Comparison of ENCODE assay signal across 17 cellular contexts in the genomic region with DNA sequence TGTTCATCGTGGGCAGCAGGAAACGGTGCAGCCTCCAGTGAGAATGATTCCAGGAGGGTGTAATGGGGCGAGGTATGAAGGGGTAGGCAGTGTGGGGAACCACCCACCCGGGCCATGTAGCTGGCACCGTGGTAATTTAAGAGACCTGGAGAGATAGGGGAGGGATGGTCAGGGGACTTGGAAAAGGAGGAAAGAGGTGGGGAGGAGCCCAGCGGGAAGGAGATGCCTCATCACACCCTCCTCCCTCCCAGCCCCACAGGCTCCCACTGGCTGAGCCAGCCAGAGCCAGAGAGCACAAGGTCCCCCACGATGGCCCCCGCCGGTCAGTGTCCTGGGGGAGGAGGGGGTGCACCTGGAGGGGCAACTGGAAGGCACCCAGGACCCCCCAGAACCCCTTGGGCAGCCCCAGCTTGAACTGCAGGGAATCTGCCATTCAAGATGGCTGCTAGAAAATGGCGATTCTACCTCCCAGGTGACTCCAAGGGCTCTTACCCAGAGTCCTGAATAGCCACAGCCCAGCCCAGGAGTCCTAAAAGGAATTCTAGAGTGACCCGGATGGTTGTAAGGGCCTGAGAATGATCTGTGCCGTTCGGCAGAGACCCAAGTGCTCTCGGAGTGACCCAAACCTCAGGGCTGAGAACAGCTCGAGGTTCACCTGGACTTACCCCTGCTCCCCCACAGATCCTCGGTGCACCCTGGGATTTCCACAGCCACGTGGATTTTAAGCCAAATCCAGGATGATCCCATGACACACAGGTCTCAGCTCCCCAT. TPM values are rescaled to one million over a fixed set of nuclear protein-coding genes. Genes with fewer than 3 reads are reported as not detected.
DNase-seq lines count a peak whose midpoint lies in the region; FAIRE-seq and TF ChIP-seq lines count a peak whose summit lies in the region.
"Had no signal": no experiment of that assay in that cellular context is flagged by ENCODE, and none has a peak within 500 bp of the region (broad histone marks: within the 10 kb centered on the region; RNA-seq: fewer than 3 reads in every experiment).

No MANE protein-coding gene starts in this region.

- intact Hi-C loops in CD4-positive, alpha-beta memory T cell (cut with micrococcal nuclease) = no loop called here
- intact Hi-C loops in kidney (cut with DNase I) = no loop called here
- intact Hi-C loops in OCI-LY7 (cut with micrococcal nuclease; ENCODE audit: unreplicated experiment) = no loop called here

- no peak for TF ChIP-seq CTCF in WERI-Rb-1 (IDR thresholded peaks at IDR 0.05; ENCODE audit: low read depth, low read length)
- TF ChIP-seq CTCF in kidney (IDR thresholded peaks at IDR 0.05; ENCODE audit: borderline replicate concordance, extremely low read depth, insufficient read depth) = no peak
- TF ChIP-seq CTCF in progenitor cell of endocrine pancreas (IDR thresholded peaks at IDR 0.05; ENCODE audit: unreplicated experiment) = no peak
- TF ChIP-seq CTCF in OCI-LY7 (conservative IDR thresholded peaks at IDR 0.05; ENCODE audit: low read length) = no peak

- DNase-seq in CD4-positive, alpha-beta memory T cell = no peak
- DNase-seq in WERI-Rb-1 (peak; percentile 28), kidney (peak; percentile 56), progenitor cell of endocrine pancreas (ENCODE audit: low spot score, unreplicated experiment) (no peak), OCI-LY7 (ENCODE audit: low spot score) (no peak), DMS53 (lab: John Stamatoyannopoulos, UW) (no peak), NCI-H748 treated with DMSO at 0.1 percent for 48 hours (lab: John Stamatoyannopoulos, UW) (no peak), HK-2 (ENCODE audit: unreplicated experiment) (no peak)
- DNase-seq: SJCRH30; stimulated activated CD4-positive, alpha-beta T cell treated with anti-CD3 and anti-CD28 coated beads, Interleukin-4, amount 100 ng/mL, for 4 hours had no signal

- no peaks in the 10 kb centered on the region for H3K79me2 ChIP-seq in OCI-LY7 (ENCODE audit: insufficient read depth, low read depth, low read length)

- H3K36me3 ChIP-seq in CD4-positive, alpha-beta memory T cell (ENCODE audit: insufficient read depth, low read length) = no peaks in the 10 kb centered on the region
- H3K36me3 ChIP-seq in WERI-Rb-1 = no peaks in the 10 kb centered on the region
- H3K36me3 ChIP-seq in kidney (ENCODE audit: control insufficient read depth in 1 of 2, insufficient read depth in 2 of 2, low read length in 2 of 2) = no peaks in the 10 kb centered on the region
- H3K36me3 ChIP-seq in OCI-LY7 (ENCODE audit: insufficient read depth, low read length) = no peaks in the 10 kb centered on the region
- H3K36me3 ChIP-seq: BLaER1 treated with 17β-estradiol and CSF1 and Interleukin-3, amounts not matched to agents 10 nM and 100 nM; SJCRH30 had no signal

- peaks cover 14 to 40% (median 30%) of the 10 kb centered on the region in 4 donors for H3K4me1 Mint-ChIP-seq in CD4-positive, alpha-beta memory T cell
- H3K4me1 Mint-ChIP-seq in progenitor cell of endocrine pancreas (ENCODE audit: low read depth) = peaks cover 27% of the 10 kb centered on the region

- H3K4me1 ChIP-seq in CD4-positive, alpha-beta memory T cell (ENCODE audit: insufficient read depth, low read length) = peaks cover 41% of the 10 kb centered on the region
- H3K4me1 ChIP-seq in kidney (ENCODE audit: control insufficient read depth in 1 of 2, insufficient read depth in 1 of 2, low read depth in 1 of 2, low read length in 2 of 2) (peaks cover 18 to 35% of the 10 kb centered on the region in 2 donors), OCI-LY7 (ENCODE audit: insufficient read depth, low read length, poor library complexity, severe bottlenecking) (peaks cover 7% of the 10 kb centered on the region)

- H4K20me1 ChIP-seq in OCI-LY7 (ENCODE audit: insufficient read depth, low read length) = no peaks in the 10 kb centered on the region
- H4K20me1 ChIP-seq: BLaER1 treated with 17β-estradiol and CSF1 and Interleukin-3, amounts not matched to agents 10 nM and 100 nM had no signal

- H3K9me3 ChIP-seq in CD4-positive, alpha-beta memory T cell (ENCODE audit: control insufficient read depth in 1 of 2, low read length in 2 of 2) = no peaks in the 10 kb centered on the region
- H3K9me3 ChIP-seq in WERI-Rb-1 (ENCODE audit: severe bottlenecking) = no peaks in the 10 kb centered on the region
- no peaks in the 10 kb centered on the region for H3K9me3 ChIP-seq in kidney (ENCODE audit: control insufficient read depth in 1 of 2, low read length in 2 of 2)
- no peaks in the 10 kb centered on the region for H3K9me3 ChIP-seq in OCI-LY7 (ENCODE audit: low read length)
- H3K9me3 ChIP-seq: BLaER1 treated with 17β-estradiol and CSF1 and Interleukin-3, amounts not matched to agents 10 nM and 100 nM; SJCRH30 had no signal

- BruUV-seq in OCI-LY7 (replicated peaks; lab: Mats Ljungman, UMichigan) = no TSS peak

- no peaks in the 10 kb centered on the region for H3K36me3 Mint-ChIP-seq in CD4-positive, alpha-beta memory T cell
- no peaks in the 10 kb centered on the region for H3K36me3 Mint-ChIP-seq in progenitor cell of endocrine pancreas (ENCODE audit: insufficient read depth)
- H3K36me3 Mint-ChIP-seq: activated naive CD4-positive, alpha-beta T cell treated with anti-CD3 and anti-CD28 coated beads, Interleukin-2, amount 50 U/mL, for 72 hours; stimulated activated memory B cell treated with anti-CD40 and anti-IgM and Interleukin-4, amounts not matched to agents 10 μg/mL and 1 μg/mL and 100 μg/mL, for 72 hours had no signal

- CTCF ChIA-PET in CD4-positive, alpha-beta memory T cell (lab: Charles Lee; ENCODE audit: partially characterized antibody) = interaction anchor here (1.8 kb wide), 1 partner anchor 69 kb away, joined by 8 read pairs; no protein-coding TSS in a partner anchor
- CTCF ChIA-PET in OCI-LY7 (lab: Charles Lee; ENCODE audit: unreplicated experiment) = no interaction called here

- no peak for FAIRE-seq in kidney (lab: Jason Lieb, UNC)
- FAIRE-seq: colon, GM12892, TTC549 had no signal

- H3K27me3 Mint-ChIP-seq in CD4-positive, alpha-beta memory T cell = peaks cover 0 to 4% of the 10 kb centered on the region in 2 donors
- peaks cover 13% of the 10 kb centered on the region for H3K27me3 Mint-ChIP-seq in progenitor cell of endocrine pancreas

- no peak overlapping the region for H3K9ac ChIP-seq in kidney (ENCODE audit: low read length in 2 of 2)
- H3K9ac ChIP-seq: BLaER1 treated with 17β-estradiol and CSF1 and Interleukin-3, amounts not matched to agents 10 nM and 100 nM had no signal

- no peak overlapping the region for H3K4me3 ChIP-seq in CD4-positive, alpha-beta memory T cell (ENCODE audit: low read length in 2 of 2)
- H3K4me3 ChIP-seq in WERI-Rb-1 (ENCODE audit: low read depth, low read length) (no peak overlapping the region), kidney (ENCODE audit: low read length in 2 of 2) (no peak overlapping the region), OCI-LY7 (ENCODE audit: low read depth, low read length, poor library complexity, severe bottlenecking) (no peak overlapping the region)
- H3K4me3 ChIP-seq: BLaER1 treated with 17β-estradiol and CSF1 and Interleukin-3, amounts not matched to agents 10 nM and 100 nM; SJCRH30 had no signal

- no peak overlapping the region for H3K27ac ChIP-seq in CD4-positive, alpha-beta memory T cell (ENCODE audit: low read depth, low read length)
- H3K27ac ChIP-seq in WERI-Rb-1 = no peak overlapping the region
- peak overlapping the region in 1 of 2 donors; percentile 48 for H3K27ac ChIP-seq in kidney (ENCODE audit: low read depth in 2 of 2, low read length in 2 of 2)
- H3K27ac ChIP-seq in OCI-LY7 (ENCODE audit: low read depth, low read length, poor library complexity, severe bottlenecking) = no peak overlapping the region
- H3K27ac ChIP-seq: BLaER1 treated with 17β-estradiol and CSF1 and Interleukin-3, amounts not matched to agents 10 nM and 100 nM; SJCRH30 had no signal

- no peak overlapping the region for H3K4me3 Mint-ChIP-seq in CD4-positive, alpha-beta memory T cell
- H3K4me3 Mint-ChIP-seq in progenitor cell of endocrine pancreas (ENCODE audit: low read depth) = no peak overlapping the region
- H3K4me3 Mint-ChIP-seq: stimulated activated memory B cell treated with anti-CD40 and anti-IgM and Interleukin-4, amounts not matched to agents 10 μg/mL and 1 μg/mL and 100 μg/mL, for 72 hours had no signal

- no peak overlapping the region for H2AFZ ChIP-seq in OCI-LY7 (ENCODE audit: low read length)

- no peaks in the 10 kb centered on the region for H3K27me3 ChIP-seq in CD4-positive, alpha-beta memory T cell (ENCODE audit: insufficient read depth, low read length)
- no peaks in the 10 kb centered on the region for H3K27me3 ChIP-seq in WERI-Rb-1 (ENCODE audit: insufficient read depth, low read depth, severe bottlenecking)
- H3K27me3 ChIP-seq: BLaER1 treated with 17β-estradiol and CSF1 and Interleukin-3, amounts not matched to agents 10 nM and 100 nM; SJCRH30 had no signal

- peak overlapping the region in 6 of 7 donors; percentile 42 to 90 (median 58) for H3K27ac Mint-ChIP-seq in CD4-positive, alpha-beta memory T cell
- peak overlapping the region; percentile 66 for H3K27ac Mint-ChIP-seq in progenitor cell of endocrine pancreas
- H3K27ac Mint-ChIP-seq: stimulated activated memory B cell treated with anti-CD40 and anti-IgM and Interleukin-4, amounts not matched to agents 10 μg/mL and 1 μg/mL and 100 μg/mL, for 72 hours had no signal

- no peak overlapping the region for H3K4me2 ChIP-seq in OCI-LY7 (ENCODE audit: low read length)
- H3K4me2 ChIP-seq: BLaER1 treated with 17β-estradiol and CSF1 and Interleukin-3, amounts not matched to agents 10 nM and 100 nM had no signal

- H3K9me2 ChIP-seq in OCI-LY7 (ENCODE audit: insufficient read depth, low read length) = no peaks in the 10 kb centered on the region

- no peaks in the 10 kb centered on the region for H3K9me3 Mint-ChIP-seq in CD4-positive, alpha-beta memory T cell
- H3K9me3 Mint-ChIP-seq in progenitor cell of endocrine pancreas (ENCODE audit: low read depth) = no peaks in the 10 kb centered on the region
- H3K9me3 Mint-ChIP-seq: activated naive CD4-positive, alpha-beta T cell treated with anti-CD3 and anti-CD28 coated beads, Interleukin-2, amount 50 U/mL, for 72 hours; stimulated activated memory B cell treated with anti-CD40 and anti-IgM and Interleukin-4, amounts not matched to agents 10 μg/mL and 1 μg/mL and 100 μg/mL, for 72 hours had no signal

- POLR2A ChIA-PET in CD4-positive, alpha-beta memory T cell (lab: Charles Lee; ENCODE audit: partially characterized antibody) = interaction anchor here (2.7 kb wide), 1 partner anchor 11 kb away, joined by 21 read pairs; no protein-coding TSS in a partner anchor
- POLR2A ChIA-PET in OCI-LY7 (lab: Charles Lee) = no interaction called here

RNA-seq across cellular contexts. Expression of a gene that starts 28.8 kb away (rescaled TPM):
- not detected for total RNA-seq in CD4-positive, alpha-beta memory T cell
- not detected for polyA plus RNA-seq in CD4-positive, alpha-beta memory T cell
- not detected for total RNA-seq in kidney
- polyA plus RNA-seq in kidney (ENCODE audit: insufficient read depth, low read depth, low replicate concordance) = 15.9 TPM
- total RNA-seq in progenitor cell of endocrine pancreas = not detected in 2 replicates
- total RNA-seq in OCI-LY7 (2014; rRNA removed; shearing (Covaris generic)) = not detected in 2 replicates
- total RNA-seq in OCI-LY7 (2022) = not detected in 2 replicates
- total RNA-seq: activated naive CD4-positive, alpha-beta T cell treated with anti-CD3 and anti-CD28 coated beads, Interleukin-2, amount 50 U/mL, for 72 hours; mucosa of gallbladder; SJCRH30 had no signal

RNA-seq across cellular contexts. Expression of a gene that starts 54.2 kb away (rescaled TPM):
- not detected for total RNA-seq in CD4-positive, alpha-beta memory T cell
- not detected for polyA plus RNA-seq in CD4-positive, alpha-beta memory T cell
- total RNA-seq in kidney (not detected), progenitor cell of endocrine pancreas (not detected in 2 replicates), OCI-LY7 (2022) (not detected in 2 replicates)
- polyA plus RNA-seq in kidney (ENCODE audit: insufficient read depth, low read depth, low replicate concordance) = not detected
- not detected in 2 replicates for total RNA-seq in OCI-LY7 (2014; rRNA removed; shearing (Covaris generic))
- total RNA-seq: activated naive CD4-positive, alpha-beta T cell treated with anti-CD3 and anti-CD28 coated beads, Interleukin-2, amount 50 U/mL, for 72 hours; mucosa of gallbladder; SJCRH30 had no signal

Comparison
In these comparisons a context has a peak if more than half of its experiments do, and no peak if none do; other contexts are left out.
1. DNase-seq: peak in WERI-Rb-1 (single experiment) and kidney (single experiment); none in CD4-positive, alpha-beta memory T cell (0 of 5), progenitor cell of endocrine pancreas (single experiment), OCI-LY7 (single experiment), DMS53 (single experiment), NCI-H748 treated with DMSO at 0.1 percent for 48 hours (single experiment) and HK-2 (single experiment).